ENCODE assay signal across 16 cellular contexts in genomic region chr17:82691714-82692113, GRCh38. TPM values are rescaled to one million over a fixed set of nuclear protein-coding genes. Genes with fewer than 3 reads are reported as not detected.
DNase-seq lines count a peak whose midpoint lies in the region; TF ChIP-seq lines count a peak whose summit lies in the region.
"Had no signal": no experiment of that assay in that cellular context is flagged by ENCODE, and none has a peak within 500 bp of the region (broad histone marks: within the 10 kb centered on the region; RNA-seq: fewer than 3 reads in every experiment).

No MANE protein-coding gene starts in this region.

- POLR2A ChIA-PET in MCF 10A (lab: Yijun Ruan, JAX): interaction anchor here (0.6 kb wide), 1 partner anchor 179 kb away, joined by 4 read pairs; no protein-coding TSS in a partner anchor

- no TSS peak for BruUV-seq in MCF 10A (replicated peaks; lab: Mats Ljungman, UMichigan)

- CTCF ChIA-PET in MCF 10A (lab: Yijun Ruan, JAX): interaction anchor here (0.6 kb wide), 1 partner anchor 380 kb away, joined by 3 read pairs; no protein-coding TSS in a partner anchor

- H3K4me1 ChIP-seq in breast epithelium (no peaks in the 10 kb centered on the region), sigmoid colon (peaks cover 0 to 1% (median 1%) of the 10 kb centered on the region in 4 donors)

- peaks cover 25% of the 10 kb centered on the region for H3K36me3 Mint-ChIP-seq in MCF 10A (ENCODE audit: insufficient read depth, unreplicated experiment)
- peaks cover 27% of the 10 kb centered on the region for H3K36me3 Mint-ChIP-seq in nephron progenitor cell (ENCODE audit: low read depth)

- H3K27me3 ChIP-seq in breast epithelium: no peaks in the 10 kb centered on the region
- no peaks in the 10 kb centered on the region for H3K27me3 ChIP-seq in sigmoid colon

- WGBS in sigmoid colon, 2 donors: 87 to 91% methylated on average over 14 of the region's 17 CpGs

- DNase-seq in breast epithelium (ENCODE audit: low spot score in 2 of 2): no peak
- no peak for DNase-seq in MCF 10A (ENCODE audit: unreplicated experiment)
- peak; percentile 28 for DNase-seq in cerebellar cortex (ENCODE audit: low spot score)
- no peak for DNase-seq in nephron progenitor cell
- DNase-seq in AML-193 (lab: John Stamatoyannopoulos, UW): no peak
- no peak for DNase-seq in sigmoid colon
- DNase-seq in NK-92 treated with Interleukin-12 subunit alpha and Interleukin-12 subunit beta, amount 100 ng/mL, for 24 hours (lab: John Stamatoyannopoulos, UW): no peak
- DNase-seq: ACHN; CD4-positive, alpha-beta T cell; DMS53; Karpas-422; MM.1S; NCI-H1092 treated with DMSO at 0.1 percent for 48 hours; NCI-H1694; NCI-H524 had no signal

- TF ChIP-seq POLR2A in breast epithelium (IDR thresholded peaks at IDR 0.05): no peak
- no peak for TF ChIP-seq POLR2A in sigmoid colon (IDR thresholded peaks at IDR 0.05)

- intact Hi-C loops in breast epithelium (cut with DNase I; ENCODE audit: low total_unique reads): no loop called here
- intact Hi-C loops in MCF 10A (cut with micrococcal nuclease): no loop called here
- intact Hi-C loops in sigmoid colon (cut with DNase I): no loop called here

- TF ChIP-seq CTCF in breast epithelium (IDR thresholded peaks at IDR 0.05) (no peak), MCF 10A (IDR thresholded peaks at IDR 0.05; ENCODE audit: unreplicated experiment) (no peak), nephron progenitor cell (IDR thresholded peaks at IDR 0.05) (no peak), sigmoid colon (IDR thresholded peaks at IDR 0.05) (no peak)

- peaks cover 4 to 6% of the 10 kb centered on the region in 2 donors for H3K9me3 ChIP-seq in breast epithelium
- H3K9me3 ChIP-seq in sigmoid colon: peaks cover 0 to 2% (median 0%) of the 10 kb centered on the region in 4 donors

- H3K4me3 Mint-ChIP-seq in MCF 10A (ENCODE audit: unreplicated experiment): no peak overlapping the region
- peak overlapping the region; percentile 36 for H3K4me3 Mint-ChIP-seq in nephron progenitor cell
- H3K4me3 Mint-ChIP-seq: CD4-positive, alpha-beta T cell had no signal

- peaks cover 9% of the 10 kb centered on the region for H3K9me3 Mint-ChIP-seq in MCF 10A (ENCODE audit: unreplicated experiment)
- peaks cover 37% of the 10 kb centered on the region for H3K9me3 Mint-ChIP-seq in nephron progenitor cell

- H3K36me3 ChIP-seq in breast epithelium (no peaks in the 10 kb centered on the region), sigmoid colon (peaks cover 0 to 6% (median 0%) of the 10 kb centered on the region in 4 donors)

- no peak for TF ChIP-seq EP300 in sigmoid colon (IDR thresholded peaks at IDR 0.05)

- no peak overlapping the region for H3K27ac Mint-ChIP-seq in MCF 10A (ENCODE audit: low read depth, unreplicated experiment)
- no peak overlapping the region for H3K27ac Mint-ChIP-seq in nephron progenitor cell
- H3K27ac Mint-ChIP-seq: CD4-positive, alpha-beta T cell had no signal

- H3K27me3 Mint-ChIP-seq in MCF 10A (ENCODE audit: insufficient read depth, unreplicated experiment) (no peaks in the 10 kb centered on the region), nephron progenitor cell (ENCODE audit: low read depth, poor library complexity) (peaks cover 44% of the 10 kb centered on the region)
- H3K27me3 Mint-ChIP-seq: CD4-positive, alpha-beta T cell had no signal

- H3K27ac ChIP-seq in breast epithelium (peak overlapping the region; percentile 60 to 66), temporal lobe (ENCODE audit: low read depth, low read length) (peak overlapping the region; percentile 98), sigmoid colon (no peak overlapping the region)

- H3K4me1 Mint-ChIP-seq in MCF 10A (ENCODE audit: insufficient read depth, unreplicated experiment) (peaks cover 7% of the 10 kb centered on the region), nephron progenitor cell (peaks cover 58% of the 10 kb centered on the region)

- H3K4me3 ChIP-seq in breast epithelium (no peak overlapping the region), sigmoid colon (no peak overlapping the region)

RNA-seq across cellular contexts. Expression of gene RAB40B, which starts 6.8 kb away (rescaled TPM):
- total RNA-seq in breast epithelium (10 to 100 TPM in 2 of 3 donors, 1 to 10 TPM in 1; 8.8 to 25.6 (median 12.8) TPM), MCF 10A (2022) (5.9 and 6.3 TPM in 2 replicates), temporal lobe (13.0 TPM), sigmoid colon (10 to 100 TPM; 11.7 to 32.7 (median 21.6) TPM)
- 10 to 100 TPM; 14.0 to 26.4 (median 24.0) TPM for polyA plus RNA-seq in sigmoid colon

RNA-seq across cellular contexts. Expression of gene FN3KRP, which starts 24.8 kb away (rescaled TPM):
- total RNA-seq in breast epithelium: 10 to 100 TPM; 10.4 to 22.1 (median 18.0) TPM
- 21.5 and 24.4 TPM in 2 replicates for total RNA-seq in MCF 10A (2022)
- 25.6 TPM for total RNA-seq in temporal lobe
- total RNA-seq in sigmoid colon: 10 to 100 TPM in 3 of 4 donors, 1 to 10 TPM in 1; 8.1 to 18.0 (median 13.1) TPM
- polyA plus RNA-seq in sigmoid colon: 10 to 100 TPM; 27.0 to 36.1 (median 33.5) TPM

RNA-seq across cellular contexts. Expression of gene WDR45B, which starts 43.5 kb away (rescaled TPM):
- 100 to 1,000 TPM in 1 of 3 donors, 10 to 100 TPM in 2; 74.2 to 118 (median 83.9) TPM for total RNA-seq in breast epithelium
- 87.3 and 88.3 TPM in 2 replicates for total RNA-seq in MCF 10A (2022)
- total RNA-seq in temporal lobe: 43.0 TPM
- total RNA-seq in sigmoid colon: 10 to 100 TPM; 51.7 to 67.0 (median 66.7) TPM
- 10 to 100 TPM; 62.5 to 70.1 (median 67.5) TPM for polyA plus RNA-seq in sigmoid colon

RNA-seq across cellular contexts. Expression of gene FN3K, which starts 43.7 kb away (rescaled TPM):
- 1 to 10 TPM; 4.5 to 9.4 (median 7.2) TPM for total RNA-seq in breast epithelium
- total RNA-seq in MCF 10A (2022): 1.3 and 4.0 TPM in 2 replicates
- 32.9 TPM for total RNA-seq in temporal lobe
- total RNA-seq in sigmoid colon: 10 to 100 TPM in 1 of 4 donors, 1 to 10 TPM in 3; 2.8 to 11.9 (median 6.6) TPM
- 10 to 100 TPM; 13.2 to 22.2 (median 20.5) TPM for polyA plus RNA-seq in sigmoid colon

Comparison
In these comparisons a context has a peak if more than half of its experiments do, and no peak if none do; other contexts are left out.
1. H3K27ac ChIP-seq: peak in breast epithelium (2 of 2) and temporal lobe (single experiment); none in sigmoid colon (0 of 4).